ENCODE assay signal across 1 cellular context in the genomic region with DNA sequence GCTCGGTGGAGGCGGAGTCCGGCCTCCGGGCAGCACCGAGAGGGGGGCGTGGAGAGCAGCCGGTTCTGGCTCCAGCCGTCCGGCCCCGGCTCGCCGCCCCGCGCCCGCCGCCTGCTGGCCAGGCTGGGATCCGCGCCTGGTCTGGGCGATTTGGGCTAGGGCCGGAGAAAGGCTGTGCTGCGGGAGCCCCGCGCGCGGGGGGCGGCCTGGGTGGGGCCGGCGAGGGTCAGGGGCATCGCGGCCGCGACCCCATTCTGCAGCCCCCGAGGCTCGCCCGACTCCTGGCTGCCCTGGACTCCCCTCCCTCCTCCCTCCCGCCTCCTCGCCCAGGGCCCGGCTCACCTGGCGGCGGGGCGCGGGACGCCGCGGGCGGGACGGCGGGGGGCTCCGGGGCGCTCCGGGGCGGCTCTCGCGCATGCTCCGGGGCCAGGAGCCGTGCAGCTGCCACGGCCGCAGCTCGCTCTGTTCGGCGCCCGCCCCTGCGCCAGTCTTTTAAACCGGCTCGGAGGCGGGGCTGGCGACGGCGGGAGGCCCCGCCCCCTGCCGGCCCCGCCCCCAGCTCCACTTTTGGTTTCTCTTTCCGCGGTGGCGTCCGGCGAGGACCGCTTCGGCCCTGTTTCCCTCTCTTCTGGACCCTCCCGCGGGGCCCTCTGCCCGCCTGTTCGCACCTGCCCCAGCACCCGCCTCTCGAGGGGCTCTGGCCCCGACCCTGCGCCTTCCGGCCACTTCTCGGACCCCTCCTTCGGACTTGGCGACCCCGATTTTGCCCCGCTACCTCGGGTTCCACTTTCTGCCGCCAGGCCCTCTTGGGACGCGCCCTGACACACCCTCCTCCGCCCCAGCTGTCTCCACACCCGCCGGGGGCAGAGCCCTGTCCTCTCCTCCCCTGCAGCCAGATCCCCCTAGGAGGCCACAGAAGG.
TF ChIP-seq lines count a peak whose summit lies in the region.

A gene with protein sequence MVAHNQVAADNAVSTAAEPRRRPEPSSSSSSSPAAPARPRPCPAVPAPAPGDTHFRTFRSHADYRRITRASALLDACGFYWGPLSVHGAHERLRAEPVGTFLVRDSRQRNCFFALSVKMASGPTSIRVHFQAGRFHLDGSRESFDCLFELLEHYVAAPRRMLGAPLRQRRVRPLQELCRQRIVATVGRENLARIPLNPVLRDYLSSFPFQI (minus strand): TSS at position 468 of the 920 bp plus-strand sequence. CDS start 726 bp downstream, outside the sequence.

TF ChIP-seq in GM12878, 131 proteins besides CTCF, POLR2A, EP300 and RAD21 (continued from another document and continues in another):
- TF ChIP-seq POU2F2 (IDR thresholded peaks at IDR 0.05; ENCODE audit: borderline replicate concordance, low read depth, low read length) (peak; percentile 94; the same call in 2 of the 3 replicates), FOXM1 (IDR thresholded peaks at IDR 0.05; ENCODE audit: low read depth, low read length) (no peak), RCOR1 (conservative IDR thresholded peaks at IDR 0.05; ENCODE audit: low read depth, low read length) (no peak), NFXL1 (IDR thresholded peaks at IDR 0.05; ENCODE audit: borderline replicate concordance) (peak; percentile 85), FOXK2 (IDR thresholded peaks at IDR 0.05) (peak; percentile 75), HCFC1 (IDR thresholded peaks at IDR 0.05; ENCODE audit: low read length) (peak; percentile 41; the same call in 1 of the 2 replicates), HDAC2 (IDR thresholded peaks at IDR 0.05) (no peak), EED (IDR thresholded peaks at IDR 0.05; ENCODE audit: low read depth) (no peak), CEBPB (IDR thresholded peaks at IDR 0.05; ENCODE audit: borderline replicate concordance in 1 of 2, low read depth in 2 of 2, low read length in 2 of 2) (no peak), SREBF2 (IDR thresholded peaks at IDR 0.05; ENCODE audit: low read length) (no peak), MTA2 (IDR thresholded peaks at IDR 0.05; ENCODE audit: low read depth) (no peak), MEF2A (IDR thresholded peaks at IDR 0.05; ENCODE audit: insufficient read depth, low read depth, low read length) (no peak; the same call in 1 of the 2 replicates), NFYA (IDR thresholded peaks at IDR 0.05; ENCODE audit: borderline replicate concordance, low read depth, low read length) (no peak), TARDBP (IDR thresholded peaks at IDR 0.05; ENCODE audit: borderline replicate concordance) (0 out of 2 replicates have a peak, but pooled peaks have one; percentile 32), BMI1 (IDR thresholded peaks at IDR 0.05; ENCODE audit: borderline replicate concordance) (no peak), ZNF24 (IDR thresholded peaks at IDR 0.05) (peak; percentile 77), SMARCA5 (IDR thresholded peaks at IDR 0.05) (0 out of 2 replicates have a peak, but pooled peaks have one; percentile 84), CHD2 (IDR thresholded peaks at IDR 0.05; ENCODE audit: borderline replicate concordance, low read depth, low read length) (no peak), SIN3A (IDR thresholded peaks at IDR 0.05; ENCODE audit: low read depth, low read length) (peak; percentile 81; the same call in 1 of the 2 replicates), JUND (IDR thresholded peaks at IDR 0.05; ENCODE audit: low read depth, low read length) (no peak), CREM (IDR thresholded peaks at IDR 0.05; ENCODE audit: low read depth) (peak; percentile 29; the same call in 1 of the 2 replicates), ZZZ3 (IDR thresholded peaks at IDR 0.05; ENCODE audit: control insufficient read depth, insufficient read length, low read depth) (no peak), SMAD1 (IDR thresholded peaks at IDR 0.05; ENCODE audit: low read depth, partially characterized antibody) (no peak), GABPA (IDR thresholded peaks at IDR 0.05; ENCODE audit: low read depth) (no peak), MTA3 (IDR thresholded peaks at IDR 0.05; ENCODE audit: borderline replicate concordance, low read length) (no peak), MYB (IDR thresholded peaks at IDR 0.05; ENCODE audit: borderline replicate concordance, low read depth, low read length) (no peak), NBN (IDR thresholded peaks at IDR 0.05) (no peak; the same call in none of the 2 replicates), ZSCAN29 (IDR thresholded peaks at IDR 0.05) (peak; percentile 72), SMC3 (IDR thresholded peaks at IDR 0.05; ENCODE audit: borderline replicate concordance, low read length) (peak; percentile 62), ZNF384 (IDR thresholded peaks at IDR 0.05; ENCODE audit: borderline replicate concordance, low read depth, low read length) (no peak), EZH2 (IDR thresholded peaks at IDR 0.05; ENCODE audit: borderline replicate concordance, control insufficient read depth, low read depth, low read length) (no peak), RBBP5 (conservative IDR thresholded peaks at IDR 0.05) (no peak), CHD4 (IDR thresholded peaks at IDR 0.05) (no peak), TCF3 (IDR thresholded peaks at IDR 0.05; ENCODE audit: borderline replicate concordance, insufficient read depth, low read depth, low read length) (peak; percentile 87), NR2C1 (IDR thresholded peaks at IDR 0.05) (peak; percentile 56), NR2F1 (conservative IDR thresholded peaks at IDR 0.05) (peak; percentile 94), SIX5 (IDR thresholded peaks at IDR 0.05; ENCODE audit: low read depth, low read length, severe bottlenecking) (no peak), SREBF1 (IDR thresholded peaks at IDR 0.05; ENCODE audit: low read length) (no peak), NFIC (IDR thresholded peaks at IDR 0.05; ENCODE audit: low read depth, low read length) (no peak), STAT1 (conservative IDR thresholded peaks at IDR 0.05) (no peak), RUNX3 (IDR thresholded peaks at IDR 0.05; ENCODE audit: low read length) (no peak), KLF5 (IDR thresholded peaks at IDR 0.05; ENCODE audit: partially characterized antibody) (peak; percentile 51), ESRRA (IDR thresholded peaks at IDR 0.05; ENCODE audit: low read length) (no peak), SMAD5 (IDR thresholded peaks at IDR 0.05; ENCODE audit: low read depth) (peak; percentile 87; the same call in 1 of the 2 replicates), JUNB (IDR thresholded peaks at IDR 0.05) (no peak), BRCA1 (IDR thresholded peaks at IDR 0.05; ENCODE audit: low read depth, low read length) (no peak), ZNF217 (IDR thresholded peaks at IDR 0.05) (peak; percentile 83), TAF1 (IDR thresholded peaks at IDR 0.05; ENCODE audit: borderline replicate concordance, low read depth, low read length) (peak; percentile 96), RB1 (IDR thresholded peaks at IDR 0.05; ENCODE audit: borderline replicate concordance) (peak; percentile 72), RFX5 (IDR thresholded peaks at IDR 0.05; ENCODE audit: low read depth, low read length) (no peak), IKZF2 (IDR thresholded peaks at IDR 0.05) (no peak; a peak in 1 of 4 replicates)
- TF ChIP-seq, protein P1, sequence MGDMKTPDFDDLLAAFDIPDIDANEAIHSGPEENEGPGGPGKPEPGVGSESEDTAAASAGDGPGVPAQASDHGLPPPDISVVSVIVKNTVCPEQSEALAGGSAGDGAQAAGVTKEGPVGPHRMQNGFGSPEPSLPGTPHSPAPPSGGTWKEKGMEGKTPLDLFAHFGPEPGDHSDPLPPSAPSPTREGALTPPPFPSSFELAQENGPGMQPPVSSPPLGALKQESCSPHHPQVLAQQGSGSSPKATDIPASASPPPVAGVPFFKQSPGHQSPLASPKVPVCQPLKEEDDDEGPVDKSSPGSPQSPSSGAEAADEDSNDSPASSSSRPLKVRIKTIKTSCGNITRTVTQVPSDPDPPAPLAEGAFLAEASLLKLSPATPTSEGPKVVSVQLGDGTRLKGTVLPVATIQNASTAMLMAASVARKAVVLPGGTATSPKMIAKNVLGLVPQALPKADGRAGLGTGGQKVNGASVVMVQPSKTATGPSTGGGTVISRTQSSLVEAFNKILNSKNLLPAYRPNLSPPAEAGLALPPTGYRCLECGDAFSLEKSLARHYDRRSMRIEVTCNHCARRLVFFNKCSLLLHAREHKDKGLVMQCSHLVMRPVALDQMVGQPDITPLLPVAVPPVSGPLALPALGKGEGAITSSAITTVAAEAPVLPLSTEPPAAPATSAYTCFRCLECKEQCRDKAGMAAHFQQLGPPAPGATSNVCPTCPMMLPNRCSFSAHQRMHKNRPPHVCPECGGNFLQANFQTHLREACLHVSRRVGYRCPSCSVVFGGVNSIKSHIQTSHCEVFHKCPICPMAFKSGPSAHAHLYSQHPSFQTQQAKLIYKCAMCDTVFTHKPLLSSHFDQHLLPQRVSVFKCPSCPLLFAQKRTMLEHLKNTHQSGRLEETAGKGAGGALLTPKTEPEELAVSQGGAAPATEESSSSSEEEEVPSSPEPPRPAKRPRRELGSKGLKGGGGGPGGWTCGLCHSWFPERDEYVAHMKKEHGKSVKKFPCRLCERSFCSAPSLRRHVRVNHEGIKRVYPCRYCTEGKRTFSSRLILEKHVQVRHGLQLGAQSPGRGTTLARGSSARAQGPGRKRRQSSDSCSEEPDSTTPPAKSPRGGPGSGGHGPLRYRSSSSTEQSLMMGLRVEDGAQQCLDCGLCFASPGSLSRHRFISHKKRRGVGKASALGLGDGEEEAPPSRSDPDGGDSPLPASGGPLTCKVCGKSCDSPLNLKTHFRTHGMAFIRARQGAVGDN (IDR thresholded peaks at IDR 0.05) = peak; percentile 96
- TF ChIP-seq, protein P2, sequence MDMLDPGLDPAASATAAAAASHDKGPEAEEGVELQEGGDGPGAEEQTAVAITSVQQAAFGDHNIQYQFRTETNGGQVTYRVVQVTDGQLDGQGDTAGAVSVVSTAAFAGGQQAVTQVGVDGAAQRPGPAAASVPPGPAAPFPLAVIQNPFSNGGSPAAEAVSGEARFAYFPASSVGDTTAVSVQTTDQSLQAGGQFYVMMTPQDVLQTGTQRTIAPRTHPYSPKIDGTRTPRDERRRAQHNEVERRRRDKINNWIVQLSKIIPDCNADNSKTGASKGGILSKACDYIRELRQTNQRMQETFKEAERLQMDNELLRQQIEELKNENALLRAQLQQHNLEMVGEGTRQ (IDR thresholded peaks at IDR 0.05; ENCODE audit: borderline replicate concordance, low read depth, low read length) = no peak
- TF ChIP-seq, protein P3, sequence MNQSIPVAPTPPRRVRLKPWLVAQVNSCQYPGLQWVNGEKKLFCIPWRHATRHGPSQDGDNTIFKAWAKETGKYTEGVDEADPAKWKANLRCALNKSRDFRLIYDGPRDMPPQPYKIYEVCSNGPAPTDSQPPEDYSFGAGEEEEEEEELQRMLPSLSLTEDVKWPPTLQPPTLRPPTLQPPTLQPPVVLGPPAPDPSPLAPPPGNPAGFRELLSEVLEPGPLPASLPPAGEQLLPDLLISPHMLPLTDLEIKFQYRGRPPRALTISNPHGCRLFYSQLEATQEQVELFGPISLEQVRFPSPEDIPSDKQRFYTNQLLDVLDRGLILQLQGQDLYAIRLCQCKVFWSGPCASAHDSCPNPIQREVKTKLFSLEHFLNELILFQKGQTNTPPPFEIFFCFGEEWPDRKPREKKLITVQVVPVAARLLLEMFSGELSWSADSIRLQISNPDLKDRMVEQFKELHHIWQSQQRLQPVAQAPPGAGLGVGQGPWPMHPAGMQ (IDR thresholded peaks at IDR 0.05; ENCODE audit: borderline replicate concordance) = no peak
- TF ChIP-seq, protein P4, sequence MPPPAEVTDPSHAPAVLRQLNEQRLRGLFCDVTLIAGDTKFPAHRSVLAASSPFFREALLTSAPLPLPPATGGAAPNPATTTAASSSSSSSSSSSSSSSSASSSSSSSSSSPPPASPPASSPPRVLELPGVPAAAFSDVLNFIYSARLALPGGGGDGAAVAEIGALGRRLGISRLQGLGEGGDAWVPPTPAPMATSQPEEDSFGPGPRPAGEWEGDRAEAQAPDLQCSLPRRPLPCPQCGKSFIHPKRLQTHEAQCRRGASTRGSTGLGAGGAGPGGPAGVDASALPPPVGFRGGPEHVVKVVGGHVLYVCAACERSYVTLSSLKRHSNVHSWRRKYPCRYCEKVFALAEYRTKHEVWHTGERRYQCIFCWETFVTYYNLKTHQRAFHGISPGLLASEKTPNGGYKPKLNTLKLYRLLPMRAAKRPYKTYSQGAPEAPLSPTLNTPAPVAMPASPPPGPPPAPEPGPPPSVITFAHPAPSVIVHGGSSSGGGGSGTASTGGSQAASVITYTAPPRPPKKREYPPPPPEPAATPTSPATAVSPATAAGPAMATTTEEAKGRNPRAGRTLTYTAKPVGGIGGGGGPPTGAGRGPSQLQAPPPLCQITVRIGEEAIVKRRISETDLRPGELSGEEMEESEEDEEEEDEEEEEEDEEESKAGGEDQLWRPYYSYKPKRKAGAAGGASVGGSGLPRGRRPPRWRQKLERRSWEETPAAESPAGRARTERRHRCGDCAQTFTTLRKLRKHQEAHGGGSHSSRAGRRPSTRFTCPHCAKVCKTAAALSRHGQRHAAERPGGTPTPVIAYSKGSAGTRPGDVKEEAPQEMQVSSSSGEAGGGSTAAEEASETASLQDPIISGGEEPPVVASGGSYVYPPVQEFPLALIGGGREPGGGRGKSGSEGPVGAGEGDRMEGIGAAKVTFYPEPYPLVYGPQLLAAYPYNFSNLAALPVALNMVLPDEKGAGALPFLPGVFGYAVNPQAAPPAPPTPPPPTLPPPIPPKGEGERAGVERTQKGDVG (CRISPR knock-in tag; IDR thresholded peaks at IDR 0.05) = peak; percentile 63; the same call in 1 of the 2 replicates
- TF ChIP-seq, protein P5, sequence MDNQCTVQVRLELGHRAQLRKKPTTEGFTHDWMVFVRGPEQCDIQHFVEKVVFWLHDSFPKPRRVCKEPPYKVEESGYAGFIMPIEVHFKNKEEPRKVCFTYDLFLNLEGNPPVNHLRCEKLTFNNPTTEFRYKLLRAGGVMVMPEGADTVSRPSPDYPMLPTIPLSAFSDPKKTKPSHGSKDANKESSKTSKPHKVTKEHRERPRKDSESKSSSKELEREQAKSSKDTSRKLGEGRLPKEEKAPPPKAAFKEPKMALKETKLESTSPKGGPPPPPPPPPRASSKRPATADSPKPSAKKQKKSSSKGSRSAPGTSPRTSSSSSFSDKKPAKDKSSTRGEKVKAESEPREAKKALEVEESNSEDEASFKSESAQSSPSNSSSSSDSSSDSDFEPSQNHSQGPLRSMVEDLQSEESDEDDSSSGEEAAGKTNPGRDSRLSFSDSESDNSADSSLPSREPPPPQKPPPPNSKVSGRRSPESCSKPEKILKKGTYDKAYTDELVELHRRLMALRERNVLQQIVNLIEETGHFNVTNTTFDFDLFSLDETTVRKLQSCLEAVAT (IDR thresholded peaks at IDR 0.05) = peak; percentile 71
- TF ChIP-seq, protein P6, sequence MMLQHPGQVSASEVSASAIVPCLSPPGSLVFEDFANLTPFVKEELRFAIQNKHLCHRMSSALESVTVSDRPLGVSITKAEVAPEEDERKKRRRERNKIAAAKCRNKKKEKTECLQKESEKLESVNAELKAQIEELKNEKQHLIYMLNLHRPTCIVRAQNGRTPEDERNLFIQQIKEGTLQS (IDR thresholded peaks at IDR 0.05; ENCODE audit: borderline replicate concordance, extremely low read depth, low read depth, low read length) = no peak
